In the genomic region with DNA sequence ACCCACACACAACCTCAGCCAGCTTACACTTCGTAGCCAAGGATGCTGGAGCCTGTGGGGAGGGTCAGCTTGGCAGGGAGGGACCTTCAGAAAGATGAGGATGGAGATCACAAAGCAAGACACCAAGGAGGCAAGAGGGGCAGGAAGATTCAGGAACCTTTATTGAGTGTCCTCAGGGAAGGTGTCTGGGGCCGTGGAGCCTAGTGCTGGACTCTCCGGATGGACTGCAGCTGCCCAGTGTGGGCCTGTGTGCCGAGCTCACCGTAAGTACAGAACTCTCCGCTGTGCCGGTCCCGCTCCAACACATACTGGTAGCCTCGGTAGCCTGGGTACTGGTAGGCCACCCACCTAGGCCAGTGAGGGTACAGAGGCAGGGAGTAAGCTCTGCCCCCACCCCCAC, we compare ENCODE assay signal across 1 cellular context.
A peak's percentile ranks its signal among the peaks of the same experiment; 100 is the strongest.
TF ChIP-seq lines count a peak whose summit lies in the region.

No MANE protein-coding gene starts in this region.

TF ChIP-seq in endothelial cell of umbilical vein, 7 proteins besides CTCF, POLR2A, EP300 and RAD21:
- TF ChIP-seq JUN (IDR thresholded peaks at IDR 0.05; ENCODE audit: borderline replicate concordance, insufficient read depth, insufficient read length, low read depth) (no peak), EZH2 (IDR thresholded peaks at IDR 0.05; ENCODE audit: borderline replicate concordance, low read depth, low read length, severe bottlenecking) (peak; percentile 18)
TF ChIP-seq in endothelial cell of umbilical vein: peak in this region for 1.
